Comparison of ENCODE assay signal across 11 cellular contexts in genomic region chr17:44546711-44547606, GRCh38. TPM values are rescaled to one million over a fixed set of nuclear protein-coding genes. Genes with fewer than 3 reads are reported as not detected.
A peak's percentile ranks its signal among the peaks of the same experiment; 100 is the strongest.
DNase-seq lines count a peak whose midpoint lies in the region; ATAC-seq and TF ChIP-seq lines count a peak whose summit lies in the region.
"Had no signal": no experiment of that assay in that cellular context is flagged by ENCODE, and none has a peak within 500 bp of the region (broad histone marks: within the 10 kb centered on the region; RNA-seq: fewer than 3 reads in every experiment).

No MANE protein-coding gene starts in this region.

- no peak for ATAC-seq in GM18907 (IDR thresholded peaks at IDR 0.05; ENCODE audit: unreplicated experiment)

- H3K36me3 Mint-ChIP-seq in nephron progenitor cell (ENCODE audit: low read depth) = no peaks in the 10 kb centered on the region

- TF ChIP-seq CTCF in nephron progenitor cell (IDR thresholded peaks at IDR 0.05) = no peak

- H3K4me3 Mint-ChIP-seq in nephron progenitor cell = peak overlapping the region; percentile 14

- H3K4me1 Mint-ChIP-seq in nephron progenitor cell = peaks cover 93% of the 10 kb centered on the region

- peak overlapping the region; percentile 99 for H3K27ac Mint-ChIP-seq in nephron progenitor cell

- peak; percentile 20 for DNase-seq in CD1c-positive myeloid dendritic cell (ENCODE audit: extremely low spot score)
- DNase-seq in NCI-H226 = peak; percentile 66
- DNase-seq in dermis blood vessel endothelial cell = peak; percentile 55
- DNase-seq in nephron progenitor cell = no peak
- no peak for DNase-seq in globus pallidus (ENCODE audit: low spot score)
- no peak for DNase-seq in NCI-H187 (lab: John Stamatoyannopoulos, UW)
- no peak for DNase-seq in epidermal melanocyte (ENCODE audit: insufficient read length, low spot score)
- DNase-seq: activated CD8-positive, alpha-beta memory T cell treated with anti-CD3 and anti-CD28 coated beads, Interleukin-2, amount 50 U/mL, for 4 hours; COR-L47; stomach had no signal

- no peaks in the 10 kb centered on the region for H3K9me3 Mint-ChIP-seq in nephron progenitor cell

- peaks cover 5% of the 10 kb centered on the region for H3K27me3 Mint-ChIP-seq in nephron progenitor cell (ENCODE audit: low read depth, poor library complexity)

RNA-seq across cellular contexts. Expression of gene FZD2, which starts 10.3 kb away (rescaled TPM):
- 0.68 and 1.0 TPM in 2 replicates for total RNA-seq in dermis blood vessel endothelial cell

RNA-seq across cellular contexts. Expression of gene GPATCH8, which starts 43.8 kb away (rescaled TPM):
- total RNA-seq in dermis blood vessel endothelial cell = 17.0 and 20.7 TPM in 2 replicates

Comparison
In these comparisons a context has a peak if more than half of its experiments do, and no peak if none do; other contexts are left out.
1. DNase-seq: peak in CD1c-positive myeloid dendritic cell (single experiment), NCI-H226 (single experiment) and dermis blood vessel endothelial cell (single experiment); none in nephron progenitor cell (single experiment), globus pallidus (single experiment), NCI-H187 (0 of 2) and epidermal melanocyte (single experiment).